8 cellular contexts compared by ENCODE assay signal in the genomic region with DNA sequence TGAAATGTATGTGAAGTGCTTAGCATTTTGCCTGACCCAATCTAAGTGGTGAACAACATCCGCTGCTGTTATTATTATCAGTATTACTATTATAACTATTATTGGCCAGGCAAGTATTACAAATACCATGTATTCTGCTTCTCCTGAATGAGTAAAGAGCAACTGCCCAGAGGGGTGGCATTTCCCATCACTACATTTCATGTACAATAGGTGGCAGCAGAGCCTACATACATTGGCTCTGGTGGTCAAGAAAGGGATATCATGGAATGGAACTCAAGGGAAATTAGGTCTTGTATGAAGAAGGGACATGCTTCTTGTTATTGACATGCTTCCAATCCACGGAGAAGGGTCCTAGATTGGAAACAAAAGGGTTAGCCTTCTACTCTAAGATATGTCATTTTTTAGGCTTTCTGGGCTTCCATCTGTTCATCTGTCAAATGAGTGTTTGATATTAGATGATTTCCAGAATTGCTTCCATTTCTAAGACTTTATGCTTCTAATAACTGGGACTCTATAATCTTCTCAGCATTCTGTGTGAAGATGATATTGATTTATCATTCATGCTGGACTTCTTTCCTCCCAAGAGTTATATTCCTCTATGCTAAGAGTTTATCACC.
DNase-seq lines count a peak whose midpoint lies in the region; FAIRE-seq and TF ChIP-seq lines count a peak whose summit lies in the region.

No MANE protein-coding gene starts in this region.

- H3K79me2 ChIP-seq in OCI-LY1 (ENCODE audit: insufficient read depth, low read length): no peaks in the 10 kb centered on the region

- H3K9me3 ChIP-seq in OCI-LY1 (ENCODE audit: low read length) (no peaks in the 10 kb centered on the region), colonic mucosa (no peaks in the 10 kb centered on the region)

- FAIRE-seq in HTR-8/SVneo (lab: Jason Lieb, UNC): peak; percentile 94

- H3K36me3 ChIP-seq in OCI-LY1 (ENCODE audit: insufficient read depth, low read length): 0 out of 2 replicates have a peak, but pooled peaks cover 7% of the 10 kb centered on the region
- no peaks in the 10 kb centered on the region for H3K36me3 ChIP-seq in colonic mucosa

- no peak overlapping the region for H3K27ac ChIP-seq in OCI-LY1 (ENCODE audit: low read depth, low read length, poor library complexity, severe bottlenecking)
- H3K27ac ChIP-seq in colonic mucosa: no peak overlapping the region

- H3F3A ChIP-seq in OCI-LY1 (ENCODE audit: insufficient read depth, low read length): no peaks in the 10 kb centered on the region

- TF ChIP-seq CTCF in GM12873 (IDR thresholded peaks at IDR 0.05; ENCODE audit: insufficient read depth, low read depth, low read length, missing control alignments): peak; percentile 77
- TF ChIP-seq CTCF in OCI-LY1 (IDR thresholded peaks at IDR 0.05; ENCODE audit: low read length): peak; percentile 90
- peak; percentile 53 for TF ChIP-seq CTCF in colonic mucosa (IDR thresholded peaks at IDR 0.05)

- no peak overlapping the region for H3K4me2 ChIP-seq in OCI-LY1 (ENCODE audit: low read length)

- H3K27me3 ChIP-seq in OCI-LY1 (ENCODE audit: insufficient read depth, low read length) (no peaks in the 10 kb centered on the region), colonic mucosa (no peaks in the 10 kb centered on the region)

- H3K9ac ChIP-seq in OCI-LY1 (ENCODE audit: low read length): no peak overlapping the region
- no peak overlapping the region for H3K9ac ChIP-seq in colonic mucosa (ENCODE audit: low read depth in 2 of 2, low read length in 2 of 2)

- DNase-seq in AG08395 (ENCODE audit: low spot score) (peak; percentile 75), HTR-8/SVneo (ENCODE audit: insufficient read length, low spot score) (peak; percentile 64), colonic mucosa (peak; percentile 29), medulla oblongata (ENCODE audit: extremely low spot score) (peak; percentile 54), activated gamma-delta T cell (lab: John Stamatoyannopoulos, UW) (no peak)
- no peak for DNase-seq in stimulated activated naive CD4-positive, alpha-beta T cell (lab: John Stamatoyannopoulos, UW)

- intact Hi-C loops in colonic mucosa (cut with DNase I): loop anchor here (10.0 kb wide), 2 partner anchors 180 to 220 kb away; no protein-coding TSS in a partner anchor

- H2AFZ ChIP-seq in OCI-LY1 (ENCODE audit: low read length): no peak overlapping the region

- H3K4me1 ChIP-seq in OCI-LY1 (ENCODE audit: insufficient read depth, low read length, severe bottlenecking) (no peaks in the 10 kb centered on the region), colonic mucosa (no peaks in the 10 kb centered on the region)

- H4K20me1 ChIP-seq in OCI-LY1 (ENCODE audit: insufficient read depth, low read length): no peaks in the 10 kb centered on the region

- H3K4me3 ChIP-seq in OCI-LY1 (ENCODE audit: low read depth, low read length, poor library complexity, severe bottlenecking): no peak overlapping the region
- no peak overlapping the region for H3K4me3 ChIP-seq in colonic mucosa

- no peaks in the 10 kb centered on the region for H3K9me2 ChIP-seq in OCI-LY1 (ENCODE audit: low read depth, low read length)

Comparison
In these comparisons a context has a peak if more than half of its experiments do, and no peak if none do; other contexts are left out.
1. DNase-seq: peak in AG08395 (single experiment), HTR-8/SVneo (single experiment), colonic mucosa (single experiment) and medulla oblongata (single experiment); none in stimulated activated naive CD4-positive, alpha-beta T cell (0 of 6) and activated gamma-delta T cell (single experiment).
2. Peak in every context shown above with its lines, with median percentiles within 50 percentile points of each other: CTCF ChIP-seq.